18 cellular contexts compared by ENCODE assay signal in genomic region chr1:206067486-206068302, GRCh38. TPM values are rescaled to one million over a fixed set of nuclear protein-coding genes. Genes with fewer than 3 reads are reported as not detected.
DNase-seq lines count a peak whose midpoint lies in the region; ATAC-seq, FAIRE-seq and TF ChIP-seq lines count a peak whose summit lies in the region.
"Had no signal": no experiment of that assay in that cellular context is flagged by ENCODE, and none has a peak within 500 bp of the region (broad histone marks: within the 10 kb centered on the region; RNA-seq: fewer than 3 reads in every experiment).

No MANE protein-coding gene starts in this region.

- H3K9me3 ChIP-seq in small intestine (ENCODE audit: control insufficient read depth, low read depth): no peaks in the 10 kb centered on the region
- H3K9me3 ChIP-seq: psoas muscle had no signal

- H3K27ac Mint-ChIP-seq in dendritic cell treated with granulocyte-macrophage colony-stimulating factor and Interleukin-4, amounts not matched to agents 40 ng/mL and 50 ng/mL, for 4 days: peak overlapping the region; percentile 61
- H3K27ac Mint-ChIP-seq: endodermal cell had no signal

- no peaks in the 10 kb centered on the region for H3K9me3 Mint-ChIP-seq in dendritic cell treated with granulocyte-macrophage colony-stimulating factor and Interleukin-4, amounts not matched to agents 40 ng/mL and 50 ng/mL, for 4 days

- H3K36me3 ChIP-seq in small intestine (ENCODE audit: control insufficient read depth in 2 of 2, insufficient read depth in 2 of 2, low read length in 2 of 2): no peaks in the 10 kb centered on the region
- H3K36me3 ChIP-seq: BLaER1, brain microvascular endothelial cell had no signal

- peak; percentile 40 for ATAC-seq in GM18519 (IDR thresholded peaks at IDR 0.05; ENCODE audit: low FRiP score, unreplicated experiment)

- no peak for FAIRE-seq in small intestine (lab: Jason Lieb, UNC)
- FAIRE-seq: H1, RCC 7860 had no signal

- H3K36me3 Mint-ChIP-seq in dendritic cell treated with granulocyte-macrophage colony-stimulating factor and Interleukin-4, amounts not matched to agents 40 ng/mL and 50 ng/mL, for 4 days (ENCODE audit: low read depth): no peaks in the 10 kb centered on the region

- TF ChIP-seq EP300 in Ishikawa (IDR thresholded peaks at IDR 0.05; ENCODE audit: borderline replicate concordance): no peak

- peaks cover 11% of the 10 kb centered on the region for H3K27me3 Mint-ChIP-seq in dendritic cell treated with granulocyte-macrophage colony-stimulating factor and Interleukin-4, amounts not matched to agents 40 ng/mL and 50 ng/mL, for 4 days

- peak; percentile 10 for DNase-seq in small intestine
- no peak for DNase-seq in stimulated activated naive CD4-positive, alpha-beta T cell (lab: John Stamatoyannopoulos, UW)
- no peak for DNase-seq in T-helper 9 cell
- no peak for DNase-seq in activated gamma-delta T cell (lab: John Stamatoyannopoulos, UW)
- DNase-seq: brain microvascular endothelial cell; endodermal cell; foreskin melanocyte; NCI-H1105 treated with DMSO at 0.1 percent for 48 hours; NCI-H446 treated with DMSO at 0.1 percent for 48 hours; psoas muscle; stimulated activated CD4-positive, alpha-beta T cell treated with anti-CD3 and anti-CD28 coated beads, Interleukin-2, amount 100 ng/mL, for 48 hours; T-helper 2 cell had no signal

- no peak for TF ChIP-seq RAD21 in Ishikawa (IDR thresholded peaks at IDR 0.05; ENCODE audit: low read depth)

- no peak overlapping the region for H3K4me3 Mint-ChIP-seq in dendritic cell treated with granulocyte-macrophage colony-stimulating factor and Interleukin-4, amounts not matched to agents 40 ng/mL and 50 ng/mL, for 4 days
- H3K4me3 Mint-ChIP-seq: endodermal cell had no signal

- intact Hi-C loops in dendritic cell treated with granulocyte-macrophage colony-stimulating factor and Interleukin-4, amounts not matched to agents 40 ng/mL and 50 ng/mL, for 4 days (cut with micrococcal nuclease): no loop called here

- no peak overlapping the region for H3K27ac ChIP-seq in small intestine (ENCODE audit: low read depth in 1 of 2, low read length in 1 of 2)
- H3K27ac ChIP-seq: BLaER1, brain microvascular endothelial cell, psoas muscle had no signal

- 15 to 57% (median 31%) methylated on average over 8 of the region's 8 CpGs for WGBS in small intestine, 3 donors

- H3K4me1 Mint-ChIP-seq in dendritic cell treated with granulocyte-macrophage colony-stimulating factor and Interleukin-4, amounts not matched to agents 40 ng/mL and 50 ng/mL, for 4 days (ENCODE audit: low read depth): peaks cover 28% of the 10 kb centered on the region

- no peaks in the 10 kb centered on the region for H3K4me1 ChIP-seq in small intestine (ENCODE audit: control insufficient read depth in 2 of 2, insufficient read depth in 1 of 2, low read depth in 1 of 2, low read length in 1 of 2)
- H3K4me1 ChIP-seq: psoas muscle had no signal

- H3K4me3 ChIP-seq in small intestine (ENCODE audit: low read depth in 1 of 2, low read length in 2 of 2): no peak overlapping the region
- H3K4me3 ChIP-seq: BLaER1, psoas muscle had no signal

- H3K27me3 ChIP-seq in small intestine (ENCODE audit: control insufficient read depth in 2 of 2, insufficient read depth in 2 of 2, low read length in 2 of 2): no peaks in the 10 kb centered on the region
- H3K27me3 ChIP-seq: BLaER1 had no signal

TF ChIP-seq in Ishikawa, 13 proteins besides CTCF, POLR2A, EP300 and RAD21:
- TF ChIP-seq EGR1 (IDR thresholded peaks at IDR 0.05) (no peak), USF1 (IDR thresholded peaks at IDR 0.05) (peak; percentile 55; the same call in 1 of the 2 replicates)

RNA-seq across cellular contexts. Expression of gene RHEX, which starts 14.7 kb away (rescaled TPM):
- polyA plus RNA-seq in small intestine: 1 to 10 TPM in 2 of 3 donors, not detected in 1; 3.8 to 4.6 TPM
- polyA plus RNA-seq: H1 had no signal

RNA-seq across cellular contexts. Expression of gene CTSE, which starts 44.0 kb away (rescaled TPM):
- polyA plus RNA-seq in small intestine: 100 to 1,000 TPM in 2 of 3 donors, 10 to 100 TPM in 1; 15.6 to 216 (median 209) TPM

RNA-seq across cellular contexts. Expression of gene AVPR1B, which starts 49.5 kb away (rescaled TPM):
- under 1 TPM in 1 of 3 donors, not detected in 2; 0.10 TPM for polyA plus RNA-seq in small intestine
- polyA plus RNA-seq: psoas muscle had no signal
